In genomic region chr1:204408602-204409001, GRCh38 we compare ENCODE assay signal across 8 cellular contexts. TPM values are rescaled to one million over a fixed set of nuclear protein-coding genes. Genes with fewer than 3 reads are reported as not detected.
A peak's percentile ranks its signal among the peaks of the same experiment; 100 is the strongest.
DNase-seq lines count a peak whose midpoint lies in the region; ATAC-seq and TF ChIP-seq lines count a peak whose summit lies in the region.

No MANE protein-coding gene starts in this region.

- intact Hi-C loops in CD4-positive, alpha-beta memory T cell (cut with micrococcal nuclease): loop anchor here (5.0 kb wide), 1 partner anchor 46 kb away; no protein-coding TSS in a partner anchor
- intact Hi-C loops in OCI-LY7 (cut with micrococcal nuclease; ENCODE audit: unreplicated experiment): loop anchor here (10.0 kb wide), 1 partner anchor 544 kb away; the partner anchor contains the start of gene SNRPE

- peaks cover 37% of the 10 kb centered on the region for H3K4me1 ChIP-seq in CD4-positive, alpha-beta memory T cell (ENCODE audit: insufficient read depth, low read length)
- H3K4me1 ChIP-seq in OCI-LY7 (ENCODE audit: insufficient read depth, low read length, poor library complexity, severe bottlenecking) (peaks cover 39% of the 10 kb centered on the region), neutrophil (ENCODE audit: control insufficient read depth in 1 of 2, insufficient read depth in 1 of 2, low read depth in 1 of 2, low read length in 1 of 2) (peaks cover 45 to 60% of the 10 kb centered on the region in 2 experiments)

- H3K4me1 Mint-ChIP-seq in CD4-positive, alpha-beta memory T cell: peaks cover 22 to 44% (median 32%) of the 10 kb centered on the region in 4 donors

- H3K36me3 ChIP-seq in CD4-positive, alpha-beta memory T cell (ENCODE audit: insufficient read depth, low read length): peaks cover 27% of the 10 kb centered on the region
- peaks cover 77% of the 10 kb centered on the region for H3K36me3 ChIP-seq in OCI-LY7 (ENCODE audit: insufficient read depth, low read length)
- H3K36me3 ChIP-seq in neutrophil: peaks cover 30% of the 10 kb centered on the region

- no TSS peak for BruUV-seq in OCI-LY7 (replicated peaks; lab: Mats Ljungman, UMichigan)

- peaks cover 85% of the 10 kb centered on the region for H3K79me2 ChIP-seq in OCI-LY7 (ENCODE audit: insufficient read depth, low read depth, low read length)

- peaks cover 26 to 73% of the 10 kb centered on the region in 2 donors for H3K36me3 Mint-ChIP-seq in CD4-positive, alpha-beta memory T cell

- no peaks in the 10 kb centered on the region for H3K9me3 ChIP-seq in CD4-positive, alpha-beta memory T cell (ENCODE audit: control insufficient read depth in 1 of 2, low read length in 2 of 2)
- H3K9me3 ChIP-seq in OCI-LY7 (ENCODE audit: low read length): no peaks in the 10 kb centered on the region
- no peaks in the 10 kb centered on the region for H3K9me3 ChIP-seq in neutrophil

- POLR2A ChIA-PET in CD4-positive, alpha-beta memory T cell (lab: Charles Lee; ENCODE audit: partially characterized antibody): interaction anchor here (1.2 to 2.6 kb wide), 3 partner anchors 10 to 94 kb away, joined by 3 to 10 read pairs (median 7); partner anchors contain the start of gene PIK3C2B
- POLR2A ChIA-PET in OCI-LY7 (lab: Charles Lee): interaction anchor here (0.8 to 1.0 kb wide), 3 partner anchors 10 to 108 kb away, joined by 3 read pairs; partner anchors contain the start of gene MDM4

- ATAC-seq in HG03135 (IDR thresholded peaks at IDR 0.05; ENCODE audit: unreplicated experiment): no peak
- ATAC-seq in HG03378 (IDR thresholded peaks at IDR 0.05; ENCODE audit: unreplicated experiment): no peak

- CTCF ChIA-PET in CD4-positive, alpha-beta memory T cell (lab: Charles Lee; ENCODE audit: partially characterized antibody): interaction anchor here (1.3 to 4.9 kb wide), 4 partner anchors 11 to 45 kb away, joined by 3 to 64 read pairs (median 4); no protein-coding TSS in a partner anchor
- CTCF ChIA-PET in OCI-LY7 (lab: Charles Lee; ENCODE audit: unreplicated experiment): no interaction called here

- no peaks in the 10 kb centered on the region for H3K27me3 Mint-ChIP-seq in CD4-positive, alpha-beta memory T cell

- H3K4me3 Mint-ChIP-seq in CD4-positive, alpha-beta memory T cell: peak overlapping the region; percentile 98 to 99 (median 99)

- DNase-seq in CD4-positive, alpha-beta memory T cell: no peak
- DNase-seq in OCI-LY7 (ENCODE audit: low spot score) (no peak), epithelial cell of esophagus (ENCODE audit: low read depth) (no peak), NCI-H1694 treated with DMSO at 0.1 percent for 48 hours (lab: John Stamatoyannopoulos, UW) (no peak), NCI-H2029 treated with DMSO at 0.1 percent for 48 hours (lab: John Stamatoyannopoulos, UW) (no peak)

- peak overlapping the region; percentile 100 for H3K27ac ChIP-seq in CD4-positive, alpha-beta memory T cell (ENCODE audit: low read depth, low read length)
- H3K27ac ChIP-seq in OCI-LY7 (ENCODE audit: low read depth, low read length, poor library complexity, severe bottlenecking): no peak overlapping the region
- peak overlapping the region; percentile 98 for H3K27ac ChIP-seq in neutrophil

- no peak overlapping the region for H2AFZ ChIP-seq in OCI-LY7 (ENCODE audit: low read length)

- peaks cover 0 to 2% (median 0%) of the 10 kb centered on the region in 8 donors for H3K9me3 Mint-ChIP-seq in CD4-positive, alpha-beta memory T cell

- no peaks in the 10 kb centered on the region for H3K9me2 ChIP-seq in OCI-LY7 (ENCODE audit: insufficient read depth, low read length)

- H3K27ac Mint-ChIP-seq in CD4-positive, alpha-beta memory T cell: peak overlapping the region; percentile 86 to 100 (median 100)

- TF ChIP-seq CTCF in OCI-LY7 (conservative IDR thresholded peaks at IDR 0.05; ENCODE audit: low read length) (no peak), epithelial cell of esophagus (IDR thresholded peaks at IDR 0.05; ENCODE audit: insufficient read depth, low read depth, low read length, missing control alignments) (no peak), neutrophil (IDR thresholded peaks at IDR 0.05) (no peak)

- H4K20me1 ChIP-seq in OCI-LY7 (ENCODE audit: insufficient read depth, low read length): peaks cover 55% of the 10 kb centered on the region

- peak overlapping the region; percentile 96 for H3K4me2 ChIP-seq in OCI-LY7 (ENCODE audit: low read length)

- no peaks in the 10 kb centered on the region for H3K27me3 ChIP-seq in CD4-positive, alpha-beta memory T cell (ENCODE audit: insufficient read depth, low read length)
- H3K27me3 ChIP-seq in neutrophil: no peaks in the 10 kb centered on the region

- H3K4me3 ChIP-seq in CD4-positive, alpha-beta memory T cell (ENCODE audit: low read length in 2 of 2): peak overlapping the region; percentile 67 to 99
- H3K4me3 ChIP-seq in OCI-LY7 (ENCODE audit: low read depth, low read length, poor library complexity, severe bottlenecking) (peak overlapping the region; percentile 98), epithelial cell of esophagus (ENCODE audit: low read length) (peak overlapping the region; percentile 99), neutrophil (ENCODE audit: low read depth in 1 of 2, low read length in 1 of 2) (peak overlapping the region; percentile 89 to 94)

RNA-seq across cellular contexts. Expression of gene PPP1R15B, which starts 3.0 kb away (rescaled TPM):
- total RNA-seq in CD4-positive, alpha-beta memory T cell: 10 to 100 TPM; 78.0 to 81.1 TPM
- polyA plus RNA-seq in CD4-positive, alpha-beta memory T cell: 10 to 100 TPM; 17.9 to 20.4 TPM
- total RNA-seq in OCI-LY7 (2014; rRNA removed; shearing (Covaris generic)): 63.5 and 72.6 TPM in 2 replicates
- 79.2 and 91.3 TPM in 2 replicates for total RNA-seq in OCI-LY7 (2022)

RNA-seq across cellular contexts. Expression of gene PLEKHA6, which starts 48.9 kb away (rescaled TPM):
- under 1 TPM; 0.52 to 0.89 TPM for total RNA-seq in CD4-positive, alpha-beta memory T cell
- under 1 TPM in 1 of 2 donors, not detected in 1; 0.15 TPM for polyA plus RNA-seq in CD4-positive, alpha-beta memory T cell
- total RNA-seq in OCI-LY7 (2014; rRNA removed; shearing (Covaris generic)): not detected in 2 replicates
- not detected in 2 replicates for total RNA-seq in OCI-LY7 (2022)
